Comparison of ENCODE assay signal across 8 cellular contexts in the genomic region with DNA sequence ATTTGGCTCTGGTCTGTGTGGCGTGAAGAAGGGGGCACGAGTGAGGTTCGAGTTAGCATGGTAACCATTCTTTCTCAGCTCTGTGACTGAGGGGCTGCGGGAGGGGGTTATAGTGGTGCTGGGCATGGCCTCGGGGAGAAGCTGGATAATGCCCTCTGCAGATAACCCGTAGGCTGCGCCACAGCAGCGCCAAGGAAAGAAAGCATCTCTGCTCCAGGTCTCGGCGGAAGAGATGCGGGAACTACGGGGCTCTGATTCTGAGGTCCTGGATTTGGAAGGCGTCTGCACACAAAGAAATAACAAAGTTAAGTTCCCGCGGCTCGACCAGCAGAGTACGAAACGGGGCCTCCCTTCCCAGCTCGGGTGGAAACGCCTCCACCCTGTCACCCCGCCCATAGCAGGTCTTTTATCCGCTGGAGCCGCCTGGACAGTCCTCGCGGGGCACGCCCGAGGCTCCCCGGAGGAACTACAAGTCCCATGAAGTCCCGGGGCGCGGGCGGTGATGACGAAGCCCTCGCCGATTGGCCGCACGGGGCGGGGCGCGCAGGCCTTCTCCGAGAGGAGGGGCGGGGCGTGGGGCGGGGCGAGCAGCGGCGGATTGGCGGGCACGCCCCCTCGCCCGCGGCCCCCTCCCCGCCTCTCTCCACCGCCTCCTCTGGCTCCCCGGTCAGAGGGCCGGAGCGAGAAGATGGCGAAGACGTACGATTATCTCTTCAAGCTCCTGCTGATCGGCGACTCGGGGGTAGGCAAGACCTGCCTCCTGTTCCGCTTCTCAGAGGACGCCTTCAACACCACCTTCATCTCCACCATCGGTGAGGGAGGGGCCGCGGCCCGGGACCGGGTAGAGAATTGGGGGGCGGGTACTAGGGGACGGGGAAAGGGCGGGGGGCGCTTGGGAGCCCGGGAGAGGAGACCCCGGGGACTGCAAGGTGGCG. TPM values are rescaled to one million over a fixed set of nuclear protein-coding genes. Genes with fewer than 3 reads are reported as not detected.
DNase-seq lines count a peak whose midpoint lies in the region; ATAC-seq and TF ChIP-seq lines count a peak whose summit lies in the region.

Gene RAB8B, plus strand, starts transcription at position 670 of the 935 bp plus-strand sequence. Its CDS starts 19 bp downstream, at position 689.

- H3K9me3 ChIP-seq in WERI-Rb-1 (ENCODE audit: severe bottlenecking), result no peaks in the 10 kb centered on the region
- H3K9me3 ChIP-seq in breast epithelium, result no peaks in the 10 kb centered on the region
- H3K9me3 ChIP-seq in iPS-18c (ENCODE audit: control insufficient read depth, insufficient read depth, low read length), result no peaks in the 10 kb centered on the region
- no peaks in the 10 kb centered on the region for H3K9me3 ChIP-seq in skeletal muscle tissue (ENCODE audit: control insufficient read depth in 3 of 3, low read length in 3 of 3)

- intact Hi-C loops in breast epithelium (cut with DNase I; ENCODE audit: low total_unique reads), result no loop called here

- DNase-seq in AG04449 (ENCODE audit: low read depth, low spot score) (peak; percentile 58), NCI-H2196 treated with DMSO at 0.1 percent for 48 hours (lab: John Stamatoyannopoulos, UW; ENCODE audit: unreplicated experiment) (peak; percentile 78), WERI-Rb-1 (peak; percentile 98), breast epithelium (ENCODE audit: low spot score in 2 of 2) (peak; percentile 97 to 98)

- H3K27ac ChIP-seq in WERI-Rb-1, result peak within 1 kb of the TSS; percentile 69
- H3K27ac ChIP-seq in breast epithelium, result peak within 1 kb of the TSS; percentile 88 to 90
- peak within 1 kb of the TSS; percentile 82 for H3K27ac ChIP-seq in skeletal muscle tissue (ENCODE audit: low read depth, low read length)

- POLR2A ChIA-PET in AG04449 (lab: Yijun Ruan, JAX), result interaction anchor here (0.5 to 1.0 kb wide), 3 partner anchors 32 to 408 kb away, joined by 3 to 4 read pairs (median 3); partner anchors contain the start of genes FBXL22 and RPS27L

- H3K9ac ChIP-seq in skeletal muscle tissue (ENCODE audit: low read depth in 1 of 3, low read length in 3 of 3), result peak within 1 kb of the TSS; percentile 77 to 80 (median 77)

- H3K4me1 ChIP-seq in breast epithelium (no peaks in the 10 kb centered on the region), skeletal muscle tissue (ENCODE audit: control insufficient read depth in 3 of 3, insufficient read depth in 3 of 3, low read length in 3 of 3) (peaks cover 11 to 20% (median 11%) of the 10 kb centered on the region in 3 donors)

- TF ChIP-seq CTCF in AG04449 (IDR thresholded peaks at IDR 0.05; ENCODE audit: insufficient read depth, low read length, missing control alignments) (no peak), WERI-Rb-1 (IDR thresholded peaks at IDR 0.05; ENCODE audit: low read depth, low read length) (no peak), breast epithelium (IDR thresholded peaks at IDR 0.05) (no peak)

- H3K36me3 ChIP-seq in WERI-Rb-1 (no peaks in the 10 kb centered on the region), breast epithelium (no peaks in the 10 kb centered on the region), skeletal muscle tissue (ENCODE audit: control insufficient read depth in 3 of 3, insufficient read depth in 3 of 3, low read length in 3 of 3) (no peaks in the 10 kb centered on the region)

- peak within 1 kb of the TSS; percentile 88 for H3K4me3 ChIP-seq in AG04449 (ENCODE audit: low read depth, low read length)
- peak within 1 kb of the TSS; percentile 90 for H3K4me3 ChIP-seq in WERI-Rb-1 (ENCODE audit: low read depth, low read length)
- peak within 1 kb of the TSS; percentile 80 to 87 (median 84) for H3K4me3 ChIP-seq in breast epithelium
- peak within 1 kb of the TSS; percentile 76 for H3K4me3 ChIP-seq in iPS-18c (ENCODE audit: insufficient read depth, low read depth, low read length)
- peak within 1 kb of the TSS; percentile 83 to 88 (median 83) for H3K4me3 ChIP-seq in skeletal muscle tissue (ENCODE audit: low read length in 3 of 3)

- peak; percentile 74 for ATAC-seq in GM18868 (IDR thresholded peaks at IDR 0.05; ENCODE audit: unreplicated experiment)
- ATAC-seq in HG03108 (IDR thresholded peaks at IDR 0.05; ENCODE audit: unreplicated experiment), result peak; percentile 66

- peak; percentile 50 for TF ChIP-seq POLR2A in breast epithelium (IDR thresholded peaks at IDR 0.05)

- CTCF ChIA-PET in AG04449 (lab: Yijun Ruan, JAX), result no interaction called here

- H3K27me3 ChIP-seq in WERI-Rb-1 (ENCODE audit: insufficient read depth, low read depth, severe bottlenecking), result no peaks in the 10 kb centered on the region
- no peaks in the 10 kb centered on the region for H3K27me3 ChIP-seq in breast epithelium
- no peaks in the 10 kb centered on the region for H3K27me3 ChIP-seq in skeletal muscle tissue (ENCODE audit: control insufficient read depth in 3 of 3, insufficient read depth in 3 of 3, low read length in 3 of 3)

RNA-seq across cellular contexts. Expression of gene RAB8B, which starts in this region (rescaled TPM):
- 10 to 100 TPM; 31.3 to 46.2 (median 36.7) TPM for total RNA-seq in breast epithelium
- total RNA-seq in skeletal muscle tissue, result 26.6 TPM

Comparison
In these comparisons a context has a peak if more than half of its experiments do, and no peak if none do; other contexts are left out.
1. Peak in every context shown above with its lines: DNase-seq, ATAC-seq, H3K4me3 ChIP-seq and H3K27ac ChIP-seq.